In the genomic region with DNA sequence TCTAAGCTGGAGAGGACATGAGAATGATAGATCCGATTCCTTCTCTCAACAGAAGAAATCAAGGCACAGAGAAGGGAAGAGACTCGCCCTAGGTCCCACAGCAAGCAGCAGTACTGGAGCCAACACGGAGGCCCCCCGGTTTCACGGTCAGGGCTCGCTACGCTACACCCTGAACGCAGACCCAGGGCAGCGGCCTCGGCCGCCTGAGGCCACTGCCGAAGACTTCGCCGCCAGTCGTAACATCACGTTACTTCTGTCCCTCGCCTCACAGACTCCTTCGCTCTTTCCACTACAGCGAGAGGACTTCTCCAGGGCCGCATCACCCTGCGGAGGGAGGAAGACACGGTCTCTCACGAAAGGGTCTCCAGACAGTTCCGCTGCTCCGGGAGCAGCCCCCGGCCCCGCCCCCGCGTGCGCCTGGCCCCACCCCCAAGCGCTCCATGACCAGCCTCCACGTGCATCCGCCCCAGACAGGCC, we compare ENCODE assay signal across 8 cellular contexts. TPM values are rescaled to one million over a fixed set of nuclear protein-coding genes. Genes with fewer than 3 reads are reported as not detected.
DNase-seq lines count a peak whose midpoint lies in the region; ATAC-seq and TF ChIP-seq lines count a peak whose summit lies in the region.

No MANE protein-coding gene starts in this region.

- ATAC-seq in HG03196 (IDR thresholded peaks at IDR 0.05; ENCODE audit: unreplicated experiment): peak; percentile 14
- peak; percentile 12 for ATAC-seq in lung (ENCODE audit: insufficient read depth, low FRiP score)

- 5 to 6% methylated on average over 33 of the region's 33 CpGs for WGBS in lung, 2 donors

- H3K36me3 Mint-ChIP-seq in T-helper 1 cell treated with Interleukin-12 subunit alpha and Interleukin-12 subunit beta and Interleukin-4 antibody, amounts not matched to agents 30 μg/mL and 1 μg/mL, for 36 hours (ENCODE audit: low read depth): no peaks in the 10 kb centered on the region

- peaks cover 7% of the 10 kb centered on the region for H3K4me1 Mint-ChIP-seq in T-helper 1 cell treated with Interleukin-12 subunit alpha and Interleukin-12 subunit beta and Interleukin-4 antibody, amounts not matched to agents 30 μg/mL and 1 μg/mL, for 36 hours (ENCODE audit: low read depth)

- H3K27me3 Mint-ChIP-seq in T-helper 1 cell treated with Interleukin-12 subunit alpha and Interleukin-12 subunit beta and Interleukin-4 antibody, amounts not matched to agents 30 μg/mL and 1 μg/mL, for 36 hours (ENCODE audit: low read depth): peaks cover 22% of the 10 kb centered on the region

- TF ChIP-seq POLR2A in uterus (IDR thresholded peaks at IDR 0.05): no peak

- H3K9me3 ChIP-seq in lung (ENCODE audit: control insufficient read depth in 2 of 2, insufficient read depth in 1 of 2, low read length in 1 of 2): no peaks in the 10 kb centered on the region
- H3K9me3 ChIP-seq in uterus: no peaks in the 10 kb centered on the region

- H3K27me3 ChIP-seq in lung (ENCODE audit: control insufficient read depth, insufficient read depth): no peaks in the 10 kb centered on the region
- no peaks in the 10 kb centered on the region for H3K27me3 ChIP-seq in uterus

- TF ChIP-seq CTCF in astrocyte of the spinal cord (IDR thresholded peaks at IDR 0.05; ENCODE audit: low read depth, low read length) (no peak), lung (IDR thresholded peaks at IDR 0.05; ENCODE audit: control extremely low read depth, extremely low read depth) (no peak), uterus (IDR thresholded peaks at IDR 0.05) (no peak)

- H3K27ac Mint-ChIP-seq in T-helper 1 cell treated with Interleukin-12 subunit alpha and Interleukin-12 subunit beta and Interleukin-4 antibody, amounts not matched to agents 30 μg/mL and 1 μg/mL, for 36 hours: peak overlapping the region; percentile 94

- no peak overlapping the region for H3K27ac ChIP-seq in lung (ENCODE audit: low read depth in 1 of 2, low read length in 1 of 2)
- H3K27ac ChIP-seq in uterus: peak overlapping the region in 1 of 2 donors; percentile 5

- DNase-seq in T-helper 1 cell (no peak), astrocyte of the spinal cord (ENCODE audit: low read depth, low spot score) (no peak), lung (ENCODE audit: low spot score) (no peak), uterus (no peak), hepatic stellate cell (ENCODE audit: low spot score) (no peak), NCI-H524 treated with DMSO at 0.1 percent for 48 hours (lab: John Stamatoyannopoulos, UW) (no peak)

- H3K4me1 ChIP-seq in lung (ENCODE audit: control insufficient read depth in 2 of 2, insufficient read depth in 2 of 2, low read length in 2 of 2): peaks cover 0 to 2% of the 10 kb centered on the region in 2 donors
- H3K4me1 ChIP-seq in uterus: no peaks in the 10 kb centered on the region

- H3K9me3 Mint-ChIP-seq in T-helper 1 cell treated with Interleukin-12 subunit alpha and Interleukin-12 subunit beta and Interleukin-4 antibody, amounts not matched to agents 30 μg/mL and 1 μg/mL, for 36 hours: no peaks in the 10 kb centered on the region

- peak overlapping the region; percentile 96 for H3K4me3 Mint-ChIP-seq in T-helper 1 cell treated with Interleukin-12 subunit alpha and Interleukin-12 subunit beta and Interleukin-4 antibody, amounts not matched to agents 30 μg/mL and 1 μg/mL, for 36 hours

- in situ Hi-C loops in astrocyte of the spinal cord (cut with HindIII; ENCODE audit: low sequenced_read_pairs): no loop called here

- H3K36me3 ChIP-seq in lung (ENCODE audit: control insufficient read depth in 2 of 2, insufficient read depth in 2 of 2, low read length in 2 of 2): no peaks in the 10 kb centered on the region
- H3K36me3 ChIP-seq in uterus: no peaks in the 10 kb centered on the region

- peak overlapping the region; percentile 87 for H3K4me3 ChIP-seq in astrocyte of the spinal cord (ENCODE audit: low read depth, low read length)
- H3K4me3 ChIP-seq in lung: no peak overlapping the region
- H3K4me3 ChIP-seq in uterus: peak overlapping the region; percentile 57 to 74

- intact Hi-C loops in uterus (cut with DNase I; ENCODE audit: low total_unique reads): no loop called here

RNA-seq across cellular contexts. Expression of a gene that starts 0.4 kb away (rescaled TPM):
- 10 to 100 TPM; 12.9 to 13.5 TPM for total RNA-seq in lung
- polyA plus RNA-seq in lung: 1 to 10 TPM; 5.2 to 9.4 TPM
- 10 to 100 TPM in 3 of 4 donors, not detected in 1; 12.0 to 14.1 (median 13.7) TPM for total RNA-seq in uterus

RNA-seq across cellular contexts. Expression of a gene that starts 32.0 kb away (rescaled TPM):
- total RNA-seq in lung: 1 to 10 TPM in 1 of 2 donors, under 1 TPM in 1; 0.74 to 3.9 TPM
- polyA plus RNA-seq in lung: under 1 TPM; 0.17 to 0.30 TPM
- 1 to 10 TPM in 2 of 4 donors, not detected in 2; 1.6 to 2.8 TPM for total RNA-seq in uterus
